In the genomic region with DNA sequence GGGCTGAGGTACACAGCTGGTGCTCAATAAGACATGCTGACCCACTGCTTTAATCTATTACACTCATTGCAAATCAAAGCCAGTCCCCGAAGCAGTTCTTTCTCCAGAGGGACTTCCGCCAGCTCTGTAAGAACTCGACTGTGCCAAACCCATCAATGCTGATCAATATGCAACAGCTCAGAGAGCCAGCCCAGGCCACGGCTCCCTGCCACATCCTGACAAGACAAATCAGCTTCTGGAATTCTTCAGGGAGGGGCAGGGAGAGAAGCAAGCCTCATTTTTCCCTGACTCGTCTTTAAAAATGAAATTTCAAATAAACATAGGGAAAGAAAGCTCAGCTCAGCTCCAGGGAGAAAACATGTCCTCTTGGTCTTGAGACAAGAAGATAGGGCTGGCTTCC, we compare ENCODE assay signal across 24 cellular contexts. TPM values are rescaled to one million over a fixed set of nuclear protein-coding genes. Genes with fewer than 3 reads are reported as not detected.
"Had no signal": no experiment of that assay in that cellular context is flagged by ENCODE, and none has a peak within 500 bp of the region (broad histone marks: within the 10 kb centered on the region; RNA-seq: fewer than 3 reads in every experiment).

No MANE protein-coding gene starts in this region.

- DNase-seq: hypothalamus; immature natural killer cell; left ventricle myocardium inferior; mesendoderm; naive B cell; natural killer cell; nephron progenitor cell; nucleus accumbens; retina; stimulated activated CD4-positive, alpha-beta T cell treated with anti-CD3 and anti-CD28 coated beads, Interleukin-4, amount 100 ng/mL, for 24 hours; stimulated activated naive CD4-positive, alpha-beta T cell treated with Interleukin-2 at 50 U/mL for 16 hours; stomach; testis; uterus had no signal

- FAIRE-seq: islet of Langerhans, pancreas had no signal

- H3K9me3 ChIP-seq: pancreas, prostate gland, testis, uterus had no signal

- H3K27ac ChIP-seq: left ventricle myocardium inferior, pancreas, skin epidermis, stomach, testis, tibial nerve, uterus had no signal

- H3K36me3 ChIP-seq: left ventricle myocardium inferior, pancreas, prostate gland, stomach, tibial nerve, uterus had no signal

- H3K27me3 ChIP-seq: pancreas, testis, uterus had no signal

- H3K4me1 ChIP-seq: pancreas, prostate gland had no signal

- ATAC-seq: natural killer cell; pancreas; right cardiac atrium; sciatic nerve; stimulated activated effector memory CD8-positive, alpha-beta T cell treated with anti-CD3 and anti-CD28 coated beads, Interleukin-12 subunit alpha, Interleukin-12 subunit beta, amount 100 ng/mL, for 72 hours had no signal

- H3K4me3 ChIP-seq: left ventricle myocardium inferior, lung, pancreas, prostate gland, skin epidermis, stomach, testis, tibial nerve, uterus had no signal

RNA-seq across cellular contexts. Expression of gene ADRA2C, which starts 5.4 kb away (rescaled TPM):
- total RNA-seq: mononuclear cell, natural killer cell had no signal
- polyA plus RNA-seq: immature natural killer cell had no signal
